Comparison of ENCODE assay signal across 24 cellular contexts in genomic region chr5:165014439-165014838, GRCh38.
"Had no signal": no experiment of that assay in that cellular context is flagged by ENCODE, and none has a peak within 500 bp of the region (broad histone marks: within the 10 kb centered on the region; RNA-seq: fewer than 3 reads in every experiment).

No MANE protein-coding gene starts in this region.

- H3K27ac ChIP-seq: ascending aorta, brain microvascular endothelial cell, sigmoid colon, testis had no signal

- H3K27me3 ChIP-seq: ascending aorta, brain microvascular endothelial cell, sigmoid colon, testis had no signal

- ATAC-seq: activated CD8-positive, alpha-beta T cell treated with anti-CD3 and anti-CD28 coated beads, Interleukin-2, amount 10 ng/mL, durations not matched to agents 7 days and 5 days; activated naive CD4-positive, alpha-beta T cell treated with anti-CD3 and anti-CD28 coated beads, Interleukin-2, amount 50 U/mL, for 72 hours; natural killer cell had no signal

- H3K4me3 Mint-ChIP-seq: activated CD8-positive, alpha-beta T cell treated with anti-CD3 and anti-CD28 coated beads, Interleukin-2, amount 10 ng/mL, durations not matched to agents 7 days and 5 days; activated T-helper 1 cell treated with anti-CD3 and anti-CD28 coated beads, Interleukin-12 subunit alpha, Interleukin-12 subunit beta, Interleukin-2, Interleukin-4 antibody, amounts not matched to agents 30 ng/mL and 10 ng/mL and 1 ng/mL, durations not matched to agents 14 hours and 24 hours and 36 hours; natural killer cell; type B pancreatic cell had no signal

- H3K27me3 Mint-ChIP-seq: progenitor cell of endocrine pancreas, type B pancreatic cell had no signal

- H3K4me1 Mint-ChIP-seq: natural killer cell had no signal

- DNase-seq: activated CD4-positive, alpha-beta T cell treated with anti-CD3 and anti-CD28 coated beads for 1 hour; activated CD4-positive, alpha-beta T cell treated with anti-CD3 and anti-CD28 coated beads, Interleukin-2, amount 50 U/mL, for 1 hour; activated CD8-positive, alpha-beta T cell treated with anti-CD3 and anti-CD28 coated beads, Interleukin-2, amount 10 ng/mL, durations not matched to agents 7 days and 5 days; activated gamma-delta T cell; brain microvascular endothelial cell; central memory CD4-positive, alpha-beta T cell; effector memory CD4-positive, alpha-beta T cell; foreskin melanocyte; kidney; natural killer cell; retina; sigmoid colon; stimulated activated CD4-positive, alpha-beta T cell treated with anti-CD3 and anti-CD28 coated beads, Interleukin-15, amount 100 ng/mL, for 24 hours; stimulated activated CD4-positive, alpha-beta T cell treated with anti-CD3 and anti-CD28 coated beads, Interleukin-2, amount 100 ng/mL, for 48 hours; stimulated activated CD8-positive, alpha-beta memory T cell treated with anti-CD3 and anti-CD28 coated beads, Interleukin-4, amount 100 ng/mL, for 48 hours; stimulated activated naive CD4-positive, alpha-beta T cell; testis had no signal

- H3K9me3 Mint-ChIP-seq: type B pancreatic cell had no signal

- H3K36me3 Mint-ChIP-seq: activated naive CD4-positive, alpha-beta T cell treated with anti-CD3 and anti-CD28 coated beads, Interleukin-2, amount 50 U/mL, for 72 hours; type B pancreatic cell had no signal

- H3K4me3 ChIP-seq: ascending aorta, lung, sigmoid colon, smooth muscle cell, testis had no signal

- H3K27ac Mint-ChIP-seq: activated CD8-positive, alpha-beta T cell treated with anti-CD3 and anti-CD28 coated beads, Interleukin-2, amount 10 ng/mL, durations not matched to agents 7 days and 5 days; activated naive CD4-positive, alpha-beta T cell treated with anti-CD3 and anti-CD28 coated beads, Interleukin-2, amount 50 U/mL, for 72 hours; activated T-helper 1 cell treated with anti-CD3 and anti-CD28 coated beads, Interleukin-12 subunit alpha, Interleukin-12 subunit beta, Interleukin-2, Interleukin-4 antibody, amounts not matched to agents 30 ng/mL and 10 ng/mL and 1 ng/mL, durations not matched to agents 14 hours and 24 hours and 36 hours; natural killer cell; progenitor cell of endocrine pancreas; type B pancreatic cell had no signal

- H3K9me3 ChIP-seq: ascending aorta, sigmoid colon, testis had no signal

- H3K4me1 ChIP-seq: ascending aorta, sigmoid colon, testis had no signal

- H3K36me3 ChIP-seq: ascending aorta, brain microvascular endothelial cell, sigmoid colon had no signal
